In genomic region chr1:12454406-12455391, GRCh38 we compare ENCODE assay signal across 8 cellular contexts.
DNase-seq lines count a peak whose midpoint lies in the region; ATAC-seq, FAIRE-seq and TF ChIP-seq lines count a peak whose summit lies in the region.

No MANE protein-coding gene starts in this region.

- POLR2A ChIA-PET in HEK293T (lab: Yijun Ruan, JAX) (no interaction called here), K562 (lab: Yijun Ruan, JAX) (interaction anchor here (0.6 to 2.8 kb wide), 3 partner anchors 14 to 74 kb away, joined by 3 to 10 read pairs (median 4); no protein-coding TSS in a partner anchor)

- CTCF ChIA-PET in HEK293T (lab: Yijun Ruan, JAX) = no interaction called here
- CTCF ChIA-PET in K562 (lab: Yijun Ruan, JAX; ENCODE audit: low intra/inter-chr PET ratio) = no interaction called here

- DNase-seq in ACHN (peak; percentile 84), HEK293T (ENCODE audit: extremely low spot score) (no peak), K562 (ENCODE audit: extremely low read depth in 1 of 4, low spot score in 3 of 4) (peak in 3 of 4 experiments; percentile 44 to 57 (median 53)), OCI-M2 (lab: John Stamatoyannopoulos, UW; ENCODE audit: unreplicated experiment) (no peak)

- peaks cover 41% of the 10 kb centered on the region for H3K79me2 ChIP-seq in K562 (ENCODE audit: control insufficient read depth, insufficient read depth, low read length)

- H3K4me3 ChIP-seq in K562 (no peak overlapping the region), muscle layer of duodenum (ENCODE audit: low read depth in 1 of 2, low read length in 2 of 2) (no peak overlapping the region)

- no peak for TF ChIP-seq CTCF in K562 (IDR thresholded peaks at IDR 0.05 in 2 of 3, conservative IDR thresholded peaks at IDR 0.05 in 1 of 3; ENCODE audit: insufficient read depth in 2 of 3, low read depth in 1 of 3, low read length in 3 of 3)

- intact Hi-C loops in K562 (cut with micrococcal nuclease) = no loop called here

- WGBS in K562 (ENCODE audit: insufficient coverage, low coverage, missing lambda C conversion rate) = 60% methylated on average over 4 of the region's 4 CpGs

- peak; percentile 45; the same call in 1 of the 2 replicates for TF ChIP-seq EP300 in K562 (IDR thresholded peaks at IDR 0.05; ENCODE audit: low read length)

- ATAC-seq in K562 (peak; percentile 64), GM21367 (IDR thresholded peaks at IDR 0.05; ENCODE audit: unreplicated experiment) (no peak), HG03439 (IDR thresholded peaks at IDR 0.05; ENCODE audit: unreplicated experiment) (no peak), GM19467 (IDR thresholded peaks at IDR 0.05; ENCODE audit: unreplicated experiment) (no peak)

- H3K4me1 ChIP-seq in K562 (replicated peaks in 1 of 2; ENCODE audit: control insufficient read depth in 2 of 2, insufficient read depth in 2 of 2, low read length in 2 of 2) = peaks cover 24 to 61% of the 10 kb centered on the region in 2 experiments
- H3K4me1 ChIP-seq in muscle layer of duodenum (ENCODE audit: control insufficient read depth in 1 of 2, insufficient read depth in 2 of 2, low read length in 2 of 2) = peaks cover 19 to 50% of the 10 kb centered on the region in 2 donors

- H3K36me3 ChIP-seq in K562 (ENCODE audit: control insufficient read depth, insufficient read depth, low read length) (peaks cover 62% of the 10 kb centered on the region), muscle layer of duodenum (ENCODE audit: control insufficient read depth in 1 of 2, insufficient read depth in 2 of 2, low read length in 2 of 2) (peaks cover 0 to 6% of the 10 kb centered on the region in 2 donors)

- no peaks in the 10 kb centered on the region for H4K20me1 ChIP-seq in K562 (replicated peaks; ENCODE audit: control insufficient read depth, insufficient read depth, low read length)

- H3K9me3 ChIP-seq in K562 (replicated peaks; ENCODE audit: control insufficient read depth, insufficient read depth, low read depth, low read length) (no peaks in the 10 kb centered on the region), muscle layer of duodenum (ENCODE audit: control insufficient read depth in 1 of 2, low read length in 2 of 2) (no peaks in the 10 kb centered on the region)

- TF ChIP-seq RAD21 in K562 (CRISPR knock-in tag; conservative IDR thresholded peaks at IDR 0.05 in 1 of 2, IDR thresholded peaks at IDR 0.05 in 1 of 2) = peak in 1 of 2 experiments; percentile 43; a peak in 2 of 4 replicates

- no peak overlapping the region for H3K4me2 ChIP-seq in K562 (ENCODE audit: insufficient read depth, low read length)

- H3K9ac ChIP-seq in K562 (ENCODE audit: insufficient read depth in 1 of 2, low read depth in 2 of 2, low read length in 2 of 2) = peak overlapping the region; percentile 47 to 50; a peak in 2 of 4 replicates

- TF ChIP-seq POLR2A in K562 (conservative IDR thresholded peaks at IDR 0.05) = no peak

- H3K9me1 ChIP-seq in K562 (ENCODE audit: control insufficient read depth, insufficient read depth, low read length) = peaks cover 7% of the 10 kb centered on the region

- H3K27ac ChIP-seq in K562 (ENCODE audit: extremely low read depth, low read depth, low read length) (peak overlapping the region; percentile 75), muscle layer of duodenum (ENCODE audit: low read length) (peak overlapping the region; percentile 36)

- H3K27me3 ChIP-seq in K562 (ENCODE audit: control insufficient read depth in 2 of 2, insufficient read depth in 2 of 2, low read length in 2 of 2) (no peaks in the 10 kb centered on the region), muscle layer of duodenum (ENCODE audit: low read depth, low read length) (no peaks in the 10 kb centered on the region)

- in situ Hi-C loops in ACHN (cut with HindIII; ENCODE audit: low pct_ligation_motif_present, low pct_unique_long_range_greater_than_20kb, low sequenced_read_pairs) = no loop called here
- in situ Hi-C loops in K562 (cut with MboI) = no loop called here

- H2AFZ ChIP-seq in K562 (ENCODE audit: low read depth, low read length) = peak overlapping the region; percentile 35

- no TSS peak for BruUV-seq in K562 (replicated peaks; lab: Mats Ljungman, UMichigan)

- peak; percentile 49 for FAIRE-seq in K562 (lab: Jason Lieb, UNC)

TF ChIP-seq in HEK293T, 16 proteins besides CTCF, POLR2A, EP300 and RAD21:
- TF ChIP-seq SP1 (IDR thresholded peaks at IDR 0.05) (no peak), CTBP1 (IDR thresholded peaks at IDR 0.05; ENCODE audit: borderline replicate concordance) (no peak), L3MBTL2 (conservative IDR thresholded peaks at IDR 0.05) (no peak), ARNT (IDR thresholded peaks at IDR 0.05) (no peak)
- TF ChIP-seq, protein P1, sequence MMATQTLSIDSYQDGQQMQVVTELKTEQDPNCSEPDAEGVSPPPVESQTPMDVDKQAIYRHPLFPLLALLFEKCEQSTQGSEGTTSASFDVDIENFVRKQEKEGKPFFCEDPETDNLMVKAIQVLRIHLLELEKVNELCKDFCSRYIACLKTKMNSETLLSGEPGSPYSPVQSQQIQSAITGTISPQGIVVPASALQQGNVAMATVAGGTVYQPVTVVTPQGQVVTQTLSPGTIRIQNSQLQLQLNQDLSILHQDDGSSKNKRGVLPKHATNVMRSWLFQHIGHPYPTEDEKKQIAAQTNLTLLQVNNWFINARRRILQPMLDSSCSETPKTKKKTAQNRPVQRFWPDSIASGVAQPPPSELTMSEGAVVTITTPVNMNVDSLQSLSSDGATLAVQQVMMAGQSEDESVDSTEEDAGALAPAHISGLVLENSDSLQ (IDR thresholded peaks at IDR 0.05) = peak; percentile 52

TF ChIP-seq in K562, 482 proteins besides CTCF, POLR2A, EP300 and RAD21 (continues in another document):
- TF ChIP-seq ATF3 (IDR thresholded peaks at IDR 0.05) (no peak), ATF3 (CRISPR knock-in tag; conservative IDR thresholded peaks at IDR 0.05) (no peak), HSF4 (CRISPR knock-in tag; IDR thresholded peaks at IDR 0.05; ENCODE audit: borderline replicate concordance) (no peak), ZNF253 (CRISPR knock-in tag; conservative IDR thresholded peaks at IDR 0.05) (no peak), JUND (IDR thresholded peaks at IDR 0.05; ENCODE audit: borderline replicate concordance, low read depth, low read length) (no peak), JUND (tag; IDR thresholded peaks at IDR 0.05; ENCODE audit: borderline replicate concordance, low read depth, low read length) (no peak), POLR2AphosphoS2 (IDR thresholded peaks at IDR 0.05; ENCODE audit: low read length) (no peak), ZNF639 (CRISPR knock-in tag; conservative IDR thresholded peaks at IDR 0.05 in 1 of 2, IDR thresholded peaks at IDR 0.05 in 1 of 2) (peak in 1 of 2 experiments; percentile 53; a peak in 1 of 4 replicates), ZNF143 (CRISPR knock-in tag; IDR thresholded peaks at IDR 0.05) (no peak), ZSCAN32 (CRISPR knock-in tag; IDR thresholded peaks at IDR 0.05) (no peak), PHF21A (IDR thresholded peaks at IDR 0.05; ENCODE audit: borderline replicate concordance, low read depth) (no peak), GTF2A2 (tag; IDR thresholded peaks at IDR 0.05) (no peak)
- TF ChIP-seq, protein P2, sequence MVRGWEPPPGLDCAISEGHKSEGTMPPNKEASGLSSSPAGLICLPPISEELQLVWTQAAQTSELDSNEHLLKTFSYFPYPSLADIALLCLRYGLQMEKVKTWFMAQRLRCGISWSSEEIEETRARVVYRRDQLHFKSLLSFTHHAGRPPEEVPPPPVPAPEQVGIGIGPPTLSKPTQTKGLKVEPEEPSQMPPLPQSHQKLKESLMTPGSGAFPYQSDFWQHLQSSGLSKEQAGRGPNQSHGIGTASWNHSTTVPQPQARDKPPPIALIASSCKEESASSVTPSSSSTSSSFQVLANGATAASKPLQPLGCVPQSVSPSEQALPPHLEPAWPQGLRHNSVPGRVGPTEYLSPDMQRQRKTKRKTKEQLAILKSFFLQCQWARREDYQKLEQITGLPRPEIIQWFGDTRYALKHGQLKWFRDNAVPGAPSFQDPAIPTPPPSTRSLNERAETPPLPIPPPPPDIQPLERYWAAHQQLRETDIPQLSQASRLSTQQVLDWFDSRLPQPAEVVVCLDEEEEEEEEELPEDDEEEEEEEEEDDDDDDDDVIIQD (CRISPR knock-in tag; IDR thresholded peaks at IDR 0.05) = no peak

Comparison
In these comparisons a context has a peak if more than half of its experiments do, and no peak if none do; other contexts are left out.
1. DNase-seq: peak in ACHN (single experiment) and K562 (3 of 4); none in HEK293T (single experiment) and OCI-M2 (single experiment).